10 cellular contexts compared by ENCODE assay signal in genomic region chr1:46467183-46467504, GRCh38. TPM values are rescaled to one million over a fixed set of nuclear protein-coding genes. Genes with fewer than 3 reads are reported as not detected.
A peak's percentile ranks its signal among the peaks of the same experiment; 100 is the strongest.
DNase-seq lines count a peak whose midpoint lies in the region; ATAC-seq and TF ChIP-seq lines count a peak whose summit lies in the region.
"Had no signal": no experiment of that assay in that cellular context is flagged by ENCODE, and none has a peak within 500 bp of the region (broad histone marks: within the 10 kb centered on the region; RNA-seq: fewer than 3 reads in every experiment).

No MANE protein-coding gene starts in this region.

- H3K4me3 Mint-ChIP-seq in CD4-positive, CD25-positive, alpha-beta regulatory T cell, result peak overlapping the region; percentile 58 to 81 (median 72)
- H3K4me3 Mint-ChIP-seq in endothelial cell (ENCODE audit: unreplicated experiment) (peak overlapping the region; percentile 80), osteocyte (ENCODE audit: unreplicated experiment) (peak overlapping the region; percentile 72)

- H3K27ac Mint-ChIP-seq in CD4-positive, CD25-positive, alpha-beta regulatory T cell, result no peak overlapping the region
- H3K27ac Mint-ChIP-seq in endothelial cell (ENCODE audit: unreplicated experiment) (no peak overlapping the region), osteocyte (ENCODE audit: unreplicated experiment) (no peak overlapping the region)

- TF ChIP-seq CTCF in endothelial cell (IDR thresholded peaks at IDR 0.05; ENCODE audit: unreplicated experiment) (no peak), osteocyte (IDR thresholded peaks at IDR 0.05) (no peak)

- DNase-seq in CD4-positive, CD25-positive, alpha-beta regulatory T cell, result no peak
- DNase-seq in NT2/D1 (ENCODE audit: low read depth, low spot score) (no peak), endothelial cell (ENCODE audit: low spot score) (no peak), osteocyte (ENCODE audit: extremely low spot score, unreplicated experiment) (no peak), cerebellar nuclear complex (lab: John Stamatoyannopoulos, UW) (no peak)
- DNase-seq: activated effector memory CD4-positive, alpha-beta T cell treated with Interleukin-2 at 50 U/mL for 16 hours had no signal

- peak overlapping the region; percentile 83 for H3K9ac ChIP-seq in NT2/D1 (ENCODE audit: insufficient read length, low read depth)

- H3K4me1 ChIP-seq in CD4-positive, CD25-positive, alpha-beta regulatory T cell (ENCODE audit: control insufficient read depth, insufficient read depth, low read length, poor library complexity, severe bottlenecking), result peaks cover 12% of the 10 kb centered on the region
- peaks cover 49% of the 10 kb centered on the region for H3K4me1 ChIP-seq in NT2/D1 (ENCODE audit: insufficient read depth, insufficient read length)

- peaks cover 60% of the 10 kb centered on the region for H3K27me3 Mint-ChIP-seq in CD4-positive, CD25-positive, alpha-beta regulatory T cell
- H3K27me3 Mint-ChIP-seq in endothelial cell (ENCODE audit: unreplicated experiment) (peaks cover 14% of the 10 kb centered on the region), osteocyte (ENCODE audit: unreplicated experiment) (peaks cover 52% of the 10 kb centered on the region)

- no peak overlapping the region for H3K4me3 ChIP-seq in CD4-positive, CD25-positive, alpha-beta regulatory T cell (ENCODE audit: low read depth, low read length)
- H3K4me3 ChIP-seq in NT2/D1 (ENCODE audit: insufficient read length, low read depth), result peak overlapping the region; percentile 52

- no peak for ATAC-seq in CD4-positive, CD25-positive, alpha-beta regulatory T cell (ENCODE audit: low read depth in 2 of 2)
- ATAC-seq in HG03460 (IDR thresholded peaks at IDR 0.05; ENCODE audit: unreplicated experiment), result no peak
- ATAC-seq in GM19035 (IDR thresholded peaks at IDR 0.05; ENCODE audit: unreplicated experiment), result no peak
- ATAC-seq in HG03439 (IDR thresholded peaks at IDR 0.05; ENCODE audit: unreplicated experiment), result no peak

- H3K36me3 ChIP-seq in CD4-positive, CD25-positive, alpha-beta regulatory T cell (ENCODE audit: control insufficient read depth, insufficient read depth, low read length), result no peaks in the 10 kb centered on the region
- no peaks in the 10 kb centered on the region for H3K36me3 ChIP-seq in NT2/D1 (ENCODE audit: insufficient read depth, insufficient read length, low read length)

- H3K4me1 Mint-ChIP-seq in CD4-positive, CD25-positive, alpha-beta regulatory T cell, result peaks cover 0 to 14% (median 2%) of the 10 kb centered on the region in 4 donors
- H3K4me1 Mint-ChIP-seq in endothelial cell (ENCODE audit: unreplicated experiment) (peaks cover 15% of the 10 kb centered on the region), osteocyte (ENCODE audit: unreplicated experiment) (peaks cover 8% of the 10 kb centered on the region)

- H3K9me3 Mint-ChIP-seq in CD4-positive, CD25-positive, alpha-beta regulatory T cell, result no peaks in the 10 kb centered on the region
- H3K9me3 Mint-ChIP-seq in endothelial cell (ENCODE audit: unreplicated experiment), result no peaks in the 10 kb centered on the region
- no peaks in the 10 kb centered on the region for H3K9me3 Mint-ChIP-seq in osteocyte (ENCODE audit: unreplicated experiment)

- no peaks in the 10 kb centered on the region for H3K36me3 Mint-ChIP-seq in CD4-positive, CD25-positive, alpha-beta regulatory T cell
- H3K36me3 Mint-ChIP-seq in endothelial cell (ENCODE audit: low read depth, unreplicated experiment), result peaks cover 3% of the 10 kb centered on the region
- H3K36me3 Mint-ChIP-seq in osteocyte (ENCODE audit: unreplicated experiment), result no peaks in the 10 kb centered on the region

- H3K27ac ChIP-seq in CD4-positive, CD25-positive, alpha-beta regulatory T cell (ENCODE audit: insufficient read depth, low read length, poor library complexity, severe bottlenecking), result no peak overlapping the region

- H3K9me3 ChIP-seq in CD4-positive, CD25-positive, alpha-beta regulatory T cell (ENCODE audit: control insufficient read depth in 2 of 2, low read length in 2 of 2), result no peaks in the 10 kb centered on the region
- H3K9me3 ChIP-seq in NT2/D1 (ENCODE audit: insufficient read depth, low read length), result no peaks in the 10 kb centered on the region

- peaks cover 12% of the 10 kb centered on the region for H3K27me3 ChIP-seq in CD4-positive, CD25-positive, alpha-beta regulatory T cell (ENCODE audit: control insufficient read depth, insufficient read depth, low read length)
- peaks cover 97% of the 10 kb centered on the region for H3K27me3 ChIP-seq in NT2/D1 (ENCODE audit: insufficient read depth, insufficient read length)

RNA-seq across cellular contexts. Expression of gene DMBX1, which starts 22.5 kb away (rescaled TPM):
- not detected for total RNA-seq in CD4-positive, CD25-positive, alpha-beta regulatory T cell
- not detected for polyA plus RNA-seq in CD4-positive, CD25-positive, alpha-beta regulatory T cell
- not detected for total RNA-seq in endothelial cell (ENCODE audit: unreplicated experiment)
- not detected in 2 replicates for total RNA-seq in osteocyte
- total RNA-seq: mononuclear cell had no signal
